In genomic region chr17:19738757-19739156, GRCh38 we compare ENCODE assay signal across 32 cellular contexts. TPM values are rescaled to one million over a fixed set of nuclear protein-coding genes. Genes with fewer than 3 reads are reported as not detected.
"Had no signal": no experiment of that assay in that cellular context is flagged by ENCODE, and none has a peak within 500 bp of the region (broad histone marks: within the 10 kb centered on the region; RNA-seq: fewer than 3 reads in every experiment).

No MANE protein-coding gene starts in this region.

- H3K27ac ChIP-seq: colonic mucosa, epithelial cell of prostate, esophagus squamous epithelium, gastrocnemius medialis, heart right ventricle, left lung, lower lobe of right lung had no signal

- H3K4me3 ChIP-seq: colonic mucosa, esophagus squamous epithelium, gastrocnemius medialis, heart right ventricle, left lung, lower lobe of right lung, mucosa of descending colon had no signal

- ATAC-seq: effector memory CD8-positive, alpha-beta T cell; esophagus mucosa; gastrocnemius medialis; left colon; left lung; left ventricle myocardium superior; lower lobe of right lung; mucosa of descending colon had no signal

- FAIRE-seq: endometrium, islet of Langerhans, keratinocyte had no signal

- H3K4me1 ChIP-seq: gastrocnemius medialis, heart right ventricle, left lung had no signal

- DNase-seq: colonic mucosa; cortex of kidney; effector CD8-positive, alpha-beta T cell; effector memory CD8-positive, alpha-beta T cell; endodermal cell; erythroblast; esophagus squamous epithelium; foreskin fibroblast; foreskin melanocyte; gastrocnemius medialis; glutamatergic neuron; head of caudate nucleus; heart right ventricle; hippocampal formation; left colon; left ventricle myocardium superior; lower lobe of right lung; mesenchymal stem cell; mucosa of descending colon had no signal

- H3K36me3 ChIP-seq: colonic mucosa, gastrocnemius medialis, heart right ventricle, left lung, lower lobe of right lung had no signal

- H3K9me3 ChIP-seq: colonic mucosa, esophagus squamous epithelium, gastrocnemius medialis, heart right ventricle, left lung, lower lobe of right lung, mucosa of descending colon had no signal

- H3K27me3 ChIP-seq: colonic mucosa, esophagus squamous epithelium, gastrocnemius medialis, heart right ventricle, left lung had no signal

RNA-seq across cellular contexts. Expression of gene ALDH3A1, which starts 9.3 kb away (rescaled TPM):
- total RNA-seq: chondrocyte, glomerular endothelial cell, left ventricle myocardium superior had no signal

RNA-seq across cellular contexts. Expression of gene SLC47A2, which starts 22.4 kb away (rescaled TPM):
- total RNA-seq: chondrocyte, dermis microvascular lymphatic vessel endothelial cell, endodermal cell, glomerular endothelial cell, kidney epithelial cell, left lung, left ventricle myocardium superior, lower lobe of right lung, lung microvascular endothelial cell, mesenteric fat pad, mesothelial cell of epicardium had no signal
- polyA plus RNA-seq: heart right ventricle had no signal
